10 cellular contexts compared by ENCODE assay signal in the genomic region with DNA sequence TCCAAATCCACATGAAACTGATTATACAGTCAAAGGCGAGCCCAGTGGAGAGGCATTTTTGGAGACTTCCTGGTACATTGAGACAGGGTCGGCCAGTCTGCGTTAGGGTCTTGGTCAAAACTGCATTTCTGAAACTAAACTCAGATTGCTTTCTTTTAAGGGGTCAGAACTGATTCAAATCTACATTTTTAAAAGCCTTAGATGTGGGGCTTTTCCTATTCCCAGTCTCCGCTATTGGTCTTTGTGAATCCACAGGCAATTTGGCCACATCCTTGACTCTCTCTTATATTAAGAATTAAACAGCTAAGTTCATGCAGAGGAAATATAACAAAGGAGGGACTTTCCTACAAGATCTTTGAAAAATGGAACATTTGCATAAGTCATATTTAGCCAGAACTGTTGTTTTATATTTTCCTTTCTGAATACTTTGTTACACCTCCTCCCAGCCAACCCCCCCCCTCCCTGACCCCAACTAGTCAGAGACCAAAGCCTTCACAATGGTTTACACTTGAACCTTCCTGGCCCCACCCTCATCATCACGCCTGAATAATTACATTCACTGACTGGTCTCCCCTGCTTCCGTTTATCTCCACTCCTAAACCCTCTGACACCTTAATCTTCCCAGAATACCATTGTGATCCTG. TPM values are rescaled to one million over a fixed set of nuclear protein-coding genes. Genes with fewer than 3 reads are reported as not detected.
DNase-seq lines count a peak whose midpoint lies in the region; ATAC-seq, FAIRE-seq and TF ChIP-seq lines count a peak whose summit lies in the region.
"Had no signal": no experiment of that assay in that cellular context is flagged by ENCODE, and none has a peak within 500 bp of the region (broad histone marks: within the 10 kb centered on the region; RNA-seq: fewer than 3 reads in every experiment).

No MANE protein-coding gene starts in this region.

- H3K27me3 ChIP-seq in CD4-positive, CD25-positive, alpha-beta regulatory T cell (ENCODE audit: control insufficient read depth, insufficient read depth, low read length) = no peaks in the 10 kb centered on the region
- no peaks in the 10 kb centered on the region for H3K27me3 ChIP-seq in endodermal cell (ENCODE audit: control insufficient read depth, insufficient read depth, low read length, poor library complexity, severe bottlenecking)
- no peaks in the 10 kb centered on the region for H3K27me3 ChIP-seq in adrenal gland
- peaks cover 0 to 4% of the 10 kb centered on the region in 2 donors for H3K27me3 ChIP-seq in small intestine (ENCODE audit: control insufficient read depth in 2 of 2, insufficient read depth in 2 of 2, low read length in 2 of 2)

- peak overlapping the region in 2 of 3 donors; percentile 97 to 100 for H3K27ac Mint-ChIP-seq in CD4-positive, CD25-positive, alpha-beta regulatory T cell
- peak overlapping the region; percentile 96 for H3K27ac Mint-ChIP-seq in activated naive CD8-positive, alpha-beta T cell
- no peak overlapping the region for H3K27ac Mint-ChIP-seq in endodermal cell

- H3K27me3 Mint-ChIP-seq in CD4-positive, CD25-positive, alpha-beta regulatory T cell = no peaks in the 10 kb centered on the region
- H3K27me3 Mint-ChIP-seq in activated naive CD8-positive, alpha-beta T cell = no peaks in the 10 kb centered on the region
- peaks cover 23% of the 10 kb centered on the region for H3K27me3 Mint-ChIP-seq in endodermal cell (ENCODE audit: insufficient read depth)

- H3K9ac ChIP-seq in endodermal cell (ENCODE audit: extremely low read depth, low read length, poor library complexity, severe bottlenecking) = no peak overlapping the region

- ATAC-seq in CD4-positive, CD25-positive, alpha-beta regulatory T cell (ENCODE audit: low read depth in 2 of 2) = peak; percentile 55 to 65
- ATAC-seq in GM19324 (IDR thresholded peaks at IDR 0.05; ENCODE audit: low FRiP score, unreplicated experiment) (peak; percentile 50), HG03342 (IDR thresholded peaks at IDR 0.05; ENCODE audit: unreplicated experiment) (peak; percentile 63)

- peak overlapping the region; percentile 88 for H3K27ac ChIP-seq in CD4-positive, CD25-positive, alpha-beta regulatory T cell (ENCODE audit: insufficient read depth, low read length, poor library complexity, severe bottlenecking)
- H3K27ac ChIP-seq in endodermal cell (ENCODE audit: low read depth, low read length) = no peak overlapping the region
- no peak overlapping the region for H3K27ac ChIP-seq in adrenal gland
- H3K27ac ChIP-seq in small intestine (ENCODE audit: low read depth in 1 of 2, low read length in 1 of 2) = no peak overlapping the region
- H3K27ac ChIP-seq: thoracic aorta had no signal

- peaks cover under 1% of the 10 kb centered on the region for H3K36me3 ChIP-seq in CD4-positive, CD25-positive, alpha-beta regulatory T cell (ENCODE audit: control insufficient read depth, insufficient read depth, low read length)
- H3K36me3 ChIP-seq in endodermal cell (ENCODE audit: control insufficient read depth, insufficient read depth, low read length) (no peaks in the 10 kb centered on the region), adrenal gland (replicated peaks in 1 of 2) (no peaks in the 10 kb centered on the region), small intestine (ENCODE audit: control insufficient read depth in 2 of 2, insufficient read depth in 2 of 2, low read length in 2 of 2) (no peaks in the 10 kb centered on the region)
- H3K36me3 ChIP-seq: thoracic aorta had no signal

- TF ChIP-seq CTCF in endodermal cell (conservative IDR thresholded peaks at IDR 0.05) = no peak
- no peak for TF ChIP-seq CTCF in adrenal gland (IDR thresholded peaks at IDR 0.05)

- H3K36me3 Mint-ChIP-seq in CD4-positive, CD25-positive, alpha-beta regulatory T cell = peaks cover 8% of the 10 kb centered on the region
- H3K36me3 Mint-ChIP-seq in activated naive CD8-positive, alpha-beta T cell = no peaks in the 10 kb centered on the region
- H3K36me3 Mint-ChIP-seq in endodermal cell (ENCODE audit: low read depth) = no peaks in the 10 kb centered on the region

- H3K9me3 Mint-ChIP-seq in CD4-positive, CD25-positive, alpha-beta regulatory T cell = no peaks in the 10 kb centered on the region
- no peaks in the 10 kb centered on the region for H3K9me3 Mint-ChIP-seq in activated naive CD8-positive, alpha-beta T cell (ENCODE audit: low read depth)
- no peaks in the 10 kb centered on the region for H3K9me3 Mint-ChIP-seq in endodermal cell

- DNase-seq in CD4-positive, CD25-positive, alpha-beta regulatory T cell = peak in 1 of 3 donors; percentile 79
- DNase-seq in endodermal cell = no peak
- no peak for DNase-seq in adrenal gland
- DNase-seq in small intestine = no peak
- no peak for DNase-seq in NCI-H524 treated with DMSO at 0.1 percent for 48 hours (lab: John Stamatoyannopoulos, UW)

- peaks cover 25 to 62% (median 50%) of the 10 kb centered on the region in 4 donors for H3K4me1 Mint-ChIP-seq in CD4-positive, CD25-positive, alpha-beta regulatory T cell
- H3K4me1 Mint-ChIP-seq in activated naive CD8-positive, alpha-beta T cell (ENCODE audit: low read depth) = peaks cover 64% of the 10 kb centered on the region
- peaks cover 25% of the 10 kb centered on the region for H3K4me1 Mint-ChIP-seq in endodermal cell

- peaks cover 79% of the 10 kb centered on the region for H3K4me1 ChIP-seq in CD4-positive, CD25-positive, alpha-beta regulatory T cell (ENCODE audit: control insufficient read depth, insufficient read depth, low read length, poor library complexity, severe bottlenecking)
- peaks cover 8% of the 10 kb centered on the region for H3K4me1 ChIP-seq in endodermal cell (ENCODE audit: control insufficient read depth, insufficient read depth, low read length)
- no peaks in the 10 kb centered on the region for H3K4me1 ChIP-seq in adrenal gland (replicated peaks in 1 of 2)
- no peaks in the 10 kb centered on the region for H3K4me1 ChIP-seq in small intestine (ENCODE audit: control insufficient read depth in 2 of 2, insufficient read depth in 1 of 2, low read depth in 1 of 2, low read length in 1 of 2)

- peak overlapping the region; percentile 84 for H3K4me3 ChIP-seq in CD4-positive, CD25-positive, alpha-beta regulatory T cell (ENCODE audit: low read depth, low read length)
- H3K4me3 ChIP-seq in endodermal cell (ENCODE audit: low read length) (no peak overlapping the region), adrenal gland (no peak overlapping the region), small intestine (ENCODE audit: low read depth in 1 of 2, low read length in 2 of 2) (no peak overlapping the region)
- H3K4me3 ChIP-seq: thoracic aorta had no signal

- peak overlapping the region in 2 of 4 donors; percentile 91 to 94 for H3K4me3 Mint-ChIP-seq in CD4-positive, CD25-positive, alpha-beta regulatory T cell
- H3K4me3 Mint-ChIP-seq in activated naive CD8-positive, alpha-beta T cell = peak overlapping the region; percentile 75
- H3K4me3 Mint-ChIP-seq in endodermal cell = no peak overlapping the region

- 70 to 73% methylated on average over 6 of the region's 6 CpGs for WGBS in endodermal cell (ENCODE audit: insufficient coverage in 1 of 2, insufficient read length in 1 of 2), 2 experiments
- WGBS in adrenal gland, 4 donors = 58 to 70% (median 58%) methylated on average over 6 of the region's 6 CpGs
- 50 to 58% (median 51%) methylated on average over 6 of the region's 6 CpGs for WGBS in small intestine, 3 donors

- intact Hi-C loops in adrenal gland (cut with DNase I) = no loop called here

- TF ChIP-seq POLR2A in adrenal gland (IDR thresholded peaks at IDR 0.05) = no peak

- H3K9me3 ChIP-seq in CD4-positive, CD25-positive, alpha-beta regulatory T cell (ENCODE audit: control insufficient read depth in 2 of 2, low read length in 2 of 2) = no peaks in the 10 kb centered on the region
- H3K9me3 ChIP-seq in endodermal cell (ENCODE audit: control insufficient read depth, low read length) (peaks cover 22% of the 10 kb centered on the region), adrenal gland (replicated peaks in 1 of 3) (no peaks in the 10 kb centered on the region), small intestine (ENCODE audit: control insufficient read depth, low read depth) (no peaks in the 10 kb centered on the region)
- H3K9me3 ChIP-seq: thoracic aorta had no signal

- FAIRE-seq in small intestine (lab: Jason Lieb, UNC) = no peak
- FAIRE-seq: D721Med had no signal

RNA-seq across cellular contexts. Expression of a gene that starts 30.9 kb away (rescaled TPM):
- total RNA-seq in CD4-positive, CD25-positive, alpha-beta regulatory T cell = 370 TPM
- 1,000 to 10,000 TPM; 1,894 to 2,165 (median 2,020) TPM for polyA plus RNA-seq in CD4-positive, CD25-positive, alpha-beta regulatory T cell
- total RNA-seq in endodermal cell (under 1 TPM in 1 of 2 donors, not detected in 1; 0.95 TPM), adrenal gland (1 to 10 TPM in 4 of 8 donors, under 1 TPM in 4; 0.61 to 2.5 (median 1.1) TPM)
- polyA plus RNA-seq in endodermal cell (2013, experiment 1 of 2) = not detected
- polyA plus RNA-seq in endodermal cell (2013, experiment 2 of 2) = not detected
- polyA plus RNA-seq in adrenal gland (1 to 10 TPM in 2 of 3 donors, under 1 TPM in 1; 0.77 to 1.8 (median 1.2) TPM), small intestine (1 to 10 TPM; 1.1 to 1.6 (median 1.6) TPM)

RNA-seq across cellular contexts. Expression of a gene that starts 50.6 kb away (rescaled TPM):
- 12.1 TPM for total RNA-seq in CD4-positive, CD25-positive, alpha-beta regulatory T cell
- 10 to 100 TPM; 15.2 to 25.2 (median 22.5) TPM for polyA plus RNA-seq in CD4-positive, CD25-positive, alpha-beta regulatory T cell
- total RNA-seq in endodermal cell = not detected
- polyA plus RNA-seq in endodermal cell (2013, experiment 1 of 2) = not detected
- not detected for polyA plus RNA-seq in endodermal cell (2013, experiment 2 of 2)
- total RNA-seq in adrenal gland = 10 to 100 TPM in 2 of 8 donors, 1 to 10 TPM in 6; 2.3 to 10.9 (median 4.2) TPM
- 1 to 10 TPM; 1.6 to 5.1 (median 3.3) TPM for polyA plus RNA-seq in adrenal gland
- 1 to 10 TPM in 1 of 3 donors, under 1 TPM in 1, not detected in 1; 0.27 to 9.1 TPM for polyA plus RNA-seq in small intestine

RNA-seq across cellular contexts. Expression of a gene that starts 53.4 kb away (rescaled TPM):
- total RNA-seq in CD4-positive, CD25-positive, alpha-beta regulatory T cell = not detected
- polyA plus RNA-seq in CD4-positive, CD25-positive, alpha-beta regulatory T cell = under 1 TPM in 2 of 4 donors, not detected in 2; 0.06 to 0.09 TPM
- total RNA-seq in endodermal cell (not detected), adrenal gland (1 to 10 TPM in 4 of 8 donors, under 1 TPM in 4; 0.14 to 3.3 (median 0.97) TPM)
- 0.28 TPM for polyA plus RNA-seq in endodermal cell (2013, experiment 1 of 2)
- not detected for polyA plus RNA-seq in endodermal cell (2013, experiment 2 of 2)
- polyA plus RNA-seq in adrenal gland (1 to 10 TPM in 2 of 3 donors, under 1 TPM in 1; 0.56 to 7.2 (median 1.2) TPM), small intestine (1 to 10 TPM in 1 of 3 donors, under 1 TPM in 2; 0.22 to 3.1 (median 0.27) TPM)

Comparison
In these comparisons a context has a peak if more than half of its experiments do, and no peak if none do; other contexts are left out.
1. RNA of a gene that starts 30.9 kb away (total RNA-seq): 370 TPM in CD4-positive, CD25-positive, alpha-beta regulatory T cell (single experiment); 0.61 to 2.5 TPM in adrenal gland and 0.95 TPM in endodermal cell; every median in the first group is over 100 times any median in the second.
2. Peak in every context shown above with its lines, with median percentiles within 50 percentile points of each other: ATAC-seq.